In genomic region chr5:165135551-165135950, GRCh38 we compare ENCODE assay signal across 20 cellular contexts.
A peak's percentile ranks its signal among the peaks of the same experiment; 100 is the strongest.
DNase-seq lines count a peak whose midpoint lies in the region; ATAC-seq and TF ChIP-seq lines count a peak whose summit lies in the region.
"Had no signal": no experiment of that assay in that cellular context is flagged by ENCODE, and none has a peak within 500 bp of the region (broad histone marks: within the 10 kb centered on the region; RNA-seq: fewer than 3 reads in every experiment).

No MANE protein-coding gene starts in this region.

- no peak for TF ChIP-seq RAD21 in SK-N-SH (IDR thresholded peaks at IDR 0.05; ENCODE audit: low read length)

- no peaks in the 10 kb centered on the region for H3K36me3 Mint-ChIP-seq in endodermal cell (ENCODE audit: low read depth)
- H3K36me3 Mint-ChIP-seq in nephron progenitor cell (ENCODE audit: low read depth), result no peaks in the 10 kb centered on the region
- H3K36me3 Mint-ChIP-seq in stimulated activated effector memory CD8-positive, alpha-beta T cell treated with anti-CD3 and anti-CD28 coated beads, Interleukin-12 subunit alpha, Interleukin-12 subunit beta, amount 100 ng/mL, for 72 hours, result no peaks in the 10 kb centered on the region
- H3K36me3 Mint-ChIP-seq: CD8-positive, alpha-beta memory T cell had no signal

- WGBS in SK-N-SH (ENCODE audit: low lambda C conversion rate), result 0% methylated on average over 1 of the region's 1 CpG
- 38% methylated on average over 1 of the region's 1 CpG; no CpG with 5 or more reads in 1 of the 2 experiments for WGBS in endodermal cell (ENCODE audit: insufficient coverage in 1 of 2, insufficient read length in 1 of 2), 2 experiments

- no peak for TF ChIP-seq EP300 in SK-N-SH (IDR thresholded peaks at IDR 0.05; ENCODE audit: borderline replicate concordance in 1 of 2, low read depth in 1 of 2, low read length in 1 of 2)

- H3K9me2 ChIP-seq in SK-N-SH, result no peaks in the 10 kb centered on the region

- no peaks in the 10 kb centered on the region for H4K20me1 ChIP-seq in SK-N-SH (ENCODE audit: insufficient read depth)
- H4K20me1 ChIP-seq: BLaER1 treated with 17β-estradiol and CSF1 and Interleukin-3, amounts not matched to agents 10 nM and 100 nM had no signal

- ATAC-seq in SK-N-SH treated with all-trans-retinoic acid at 6 μM for 48 hours (no peak), HG02870 (IDR thresholded peaks at IDR 0.05; ENCODE audit: unreplicated experiment) (no peak)
- ATAC-seq in stimulated activated effector memory CD8-positive, alpha-beta T cell treated with anti-CD3 and anti-CD28 coated beads, Interleukin-12 subunit alpha, Interleukin-12 subunit beta, amount 100 ng/mL, for 72 hours, result no peak
- ATAC-seq: GM23338, HCT116 had no signal

- H3K4me1 ChIP-seq in SK-N-SH (ENCODE audit: control insufficient read depth in 1 of 2, insufficient read depth in 2 of 2, low read depth in 1 of 2, low read length in 1 of 2) (no peaks in the 10 kb centered on the region; a peak in 2 of 4 replicates), endodermal cell (ENCODE audit: control insufficient read depth, insufficient read depth, low read length) (peaks cover 12% of the 10 kb centered on the region)

- H3K79me2 ChIP-seq in SK-N-SH (ENCODE audit: insufficient read depth), result no peaks in the 10 kb centered on the region

- H3K36me3 ChIP-seq in SK-N-SH (replicated peaks in 1 of 2; ENCODE audit: control insufficient read depth in 1 of 2, insufficient read depth in 2 of 2, low read length in 1 of 2), result no peaks in the 10 kb centered on the region
- no peaks in the 10 kb centered on the region for H3K36me3 ChIP-seq in endodermal cell (ENCODE audit: control insufficient read depth, insufficient read depth, low read length)
- H3K36me3 ChIP-seq: BLaER1 treated with 17β-estradiol and CSF1 and Interleukin-3, amounts not matched to agents 10 nM and 100 nM had no signal

- no peak overlapping the region for H3K27ac Mint-ChIP-seq in endodermal cell
- H3K27ac Mint-ChIP-seq in nephron progenitor cell, result peak overlapping the region; percentile 52
- no peak overlapping the region for H3K27ac Mint-ChIP-seq in stimulated activated effector memory CD8-positive, alpha-beta T cell treated with anti-CD3 and anti-CD28 coated beads, Interleukin-12 subunit alpha, Interleukin-12 subunit beta, amount 100 ng/mL, for 72 hours
- H3K27ac Mint-ChIP-seq: B cell; CD14-positive monocyte; CD4-positive, alpha-beta T cell; CD8-positive, alpha-beta memory T cell; GM23338; H9 had no signal

- TF ChIP-seq CTCF in SK-N-SH (IDR thresholded peaks at IDR 0.05) (no peak), endodermal cell (conservative IDR thresholded peaks at IDR 0.05) (no peak), nephron progenitor cell (IDR thresholded peaks at IDR 0.05) (no peak)

- no peaks in the 10 kb centered on the region for H3F3A ChIP-seq in SK-N-SH (replicated peaks; ENCODE audit: insufficient read depth)

- no peak overlapping the region for H3K4me2 ChIP-seq in SK-N-SH
- H3K4me2 ChIP-seq: BLaER1 treated with 17β-estradiol and CSF1 and Interleukin-3, amounts not matched to agents 10 nM and 100 nM; GM23338 had no signal

- H3K4me3 Mint-ChIP-seq in endodermal cell (no peak overlapping the region), nephron progenitor cell (no peak overlapping the region)
- H3K4me3 Mint-ChIP-seq in stimulated activated effector memory CD8-positive, alpha-beta T cell treated with anti-CD3 and anti-CD28 coated beads, Interleukin-12 subunit alpha, Interleukin-12 subunit beta, amount 100 ng/mL, for 72 hours, result no peak overlapping the region
- H3K4me3 Mint-ChIP-seq: B cell; CD14-positive monocyte; CD4-positive, alpha-beta T cell; CD8-positive, alpha-beta memory T cell; GM23338; H9 had no signal

- peak; percentile 3 for DNase-seq in SK-N-SH
- DNase-seq in NCI-H146 (lab: John Stamatoyannopoulos, UW), result peak; percentile 90
- DNase-seq in endodermal cell, result no peak
- DNase-seq in nephron progenitor cell, result no peak
- no peak for DNase-seq in stimulated activated effector memory CD8-positive, alpha-beta T cell treated with anti-CD3 and anti-CD28 coated beads, Interleukin-12 subunit alpha, Interleukin-12 subunit beta, amount 100 ng/mL, for 72 hours (ENCODE audit: low spot score in 2 of 2)
- no peak for DNase-seq in GDM1 (lab: John Stamatoyannopoulos, UW)
- DNase-seq: CD4-positive, alpha-beta T cell; CD8-positive, alpha-beta memory T cell; DMS53; DND-41; GF-D8; H9 had no signal

- no peak overlapping the region for H3K27ac ChIP-seq in SK-N-SH (ENCODE audit: low read depth in 2 of 2, low read length in 1 of 2)
- peak overlapping the region; percentile 5 for H3K27ac ChIP-seq in endodermal cell (ENCODE audit: low read depth, low read length)
- H3K27ac ChIP-seq: 22Rv1; BLaER1 treated with 17β-estradiol and CSF1 and Interleukin-3, amounts not matched to agents 10 nM and 100 nM had no signal

- no peaks in the 10 kb centered on the region for H3K9me3 Mint-ChIP-seq in endodermal cell
- no peaks in the 10 kb centered on the region for H3K9me3 Mint-ChIP-seq in nephron progenitor cell
- peaks cover 12% of the 10 kb centered on the region for H3K9me3 Mint-ChIP-seq in stimulated activated effector memory CD8-positive, alpha-beta T cell treated with anti-CD3 and anti-CD28 coated beads, Interleukin-12 subunit alpha, Interleukin-12 subunit beta, amount 100 ng/mL, for 72 hours
- H3K9me3 Mint-ChIP-seq: GM23338, H9 had no signal

- H3K4me1 Mint-ChIP-seq in endodermal cell (peaks cover 38% of the 10 kb centered on the region), nephron progenitor cell (peaks cover 39% of the 10 kb centered on the region)
- no peaks in the 10 kb centered on the region for H3K4me1 Mint-ChIP-seq in stimulated activated effector memory CD8-positive, alpha-beta T cell treated with anti-CD3 and anti-CD28 coated beads, Interleukin-12 subunit alpha, Interleukin-12 subunit beta, amount 100 ng/mL, for 72 hours
- H3K4me1 Mint-ChIP-seq: B cell; CD8-positive, alpha-beta memory T cell had no signal

- no peaks in the 10 kb centered on the region for H3K27me3 Mint-ChIP-seq in endodermal cell (ENCODE audit: insufficient read depth)
- no peaks in the 10 kb centered on the region for H3K27me3 Mint-ChIP-seq in nephron progenitor cell (ENCODE audit: low read depth, poor library complexity)
- H3K27me3 Mint-ChIP-seq: B cell; CD4-positive, alpha-beta T cell; CD8-positive, alpha-beta memory T cell had no signal

- no peak overlapping the region for H2AFZ ChIP-seq in SK-N-SH (ENCODE audit: low read depth)
- H2AFZ ChIP-seq: GM23338 had no signal

- H3K4me3 ChIP-seq in SK-N-SH (ENCODE audit: low read depth in 2 of 2, low read length in 1 of 2), result no peak overlapping the region
- no peak overlapping the region for H3K4me3 ChIP-seq in endodermal cell (ENCODE audit: low read length)
- H3K4me3 ChIP-seq: BLaER1 treated with 17β-estradiol and CSF1 and Interleukin-3, amounts not matched to agents 10 nM and 100 nM; GM23338 had no signal

- POLR2A ChIA-PET in SK-N-SH (lab: Yijun Ruan, JAX), result no interaction called here

- no peak overlapping the region for H3K9ac ChIP-seq in SK-N-SH
- H3K9ac ChIP-seq in endodermal cell (ENCODE audit: extremely low read depth, low read length, poor library complexity, severe bottlenecking), result no peak overlapping the region
- H3K9ac ChIP-seq: BLaER1 treated with 17β-estradiol and CSF1 and Interleukin-3, amounts not matched to agents 10 nM and 100 nM had no signal

- H3K27me3 ChIP-seq in SK-N-SH (ENCODE audit: insufficient read depth) (no peaks in the 10 kb centered on the region), endodermal cell (ENCODE audit: control insufficient read depth, insufficient read depth, low read length, poor library complexity, severe bottlenecking) (no peaks in the 10 kb centered on the region)
- H3K27me3 ChIP-seq: BLaER1 treated with 17β-estradiol and CSF1 and Interleukin-3, amounts not matched to agents 10 nM and 100 nM had no signal

- CTCF ChIA-PET in SK-N-SH (lab: Yijun Ruan, JAX), result no interaction called here

- H3K9me3 ChIP-seq in SK-N-SH (no peaks in the 10 kb centered on the region; the same call in 1 of the 2 replicates), endodermal cell (ENCODE audit: control insufficient read depth, low read length) (no peaks in the 10 kb centered on the region)
- H3K9me3 ChIP-seq: BLaER1 treated with 17β-estradiol and CSF1 and Interleukin-3, amounts not matched to agents 10 nM and 100 nM had no signal

TF ChIP-seq in SK-N-SH, 30 proteins besides CTCF, POLR2A, EP300 and RAD21:
- TF ChIP-seq GATA2 (CRISPR knock-in tag; IDR thresholded peaks at IDR 0.05), result 0 out of 2 replicates have a peak, but pooled peaks have one; percentile 26
- no peak for TF ChIP-seq PBX3 (IDR thresholded peaks at IDR 0.05)

TF ChIP-seq in SK-N-SH treated with all-trans-retinoic acid at 6 μM for 48 hours, 23 proteins besides CTCF, POLR2A, EP300 and RAD21 (continues in another document):
- no peak for TF ChIP-seq RARB (CRISPR knock-in tag; IDR thresholded peaks at IDR 0.05)
- no peak for TF ChIP-seq PATZ1 (CRISPR knock-in tag; IDR thresholded peaks at IDR 0.05; ENCODE audit: borderline replicate concordance)
- no peak for TF ChIP-seq SNAI2 (CRISPR knock-in tag; IDR thresholded peaks at IDR 0.05)
- no peak for TF ChIP-seq OSR1 (CRISPR knock-in tag; IDR thresholded peaks at IDR 0.05)
- TF ChIP-seq ZNF8 (CRISPR knock-in tag; IDR thresholded peaks at IDR 0.05), result no peak
- TF ChIP-seq ARNTL (CRISPR knock-in tag; IDR thresholded peaks at IDR 0.05; ENCODE audit: borderline replicate concordance, low read depth), result no peak

Comparison
In these comparisons a context has a peak if more than half of its experiments do, and no peak if none do; other contexts are left out.
1. DNase-seq: peak in SK-N-SH (single experiment) and NCI-H146 (single experiment); none in endodermal cell (single experiment), nephron progenitor cell (single experiment), stimulated activated effector memory CD8-positive, alpha-beta T cell treated with anti-CD3 and anti-CD28 coated beads, Interleukin-12 subunit alpha, Interleukin-12 subunit beta, amount 100 ng/mL, for 72 hours (0 of 2) and GDM1 (single experiment).